In genomic region chr11:1548221-1549070, GRCh38 we compare ENCODE assay signal across 8 cellular contexts. TPM values are rescaled to one million over a fixed set of nuclear protein-coding genes. Genes with fewer than 3 reads are reported as not detected.
A peak's percentile ranks its signal among the peaks of the same experiment; 100 is the strongest.
DNase-seq lines count a peak whose midpoint lies in the region; TF ChIP-seq lines count a peak whose summit lies in the region.

No MANE protein-coding gene starts in this region.

- peaks cover 26% of the 10 kb centered on the region for H3K27me3 ChIP-seq in iPS-15b (ENCODE audit: control insufficient read depth, insufficient read depth, low read length)
- peaks cover 58% of the 10 kb centered on the region for H3K27me3 ChIP-seq in smooth muscle cell (ENCODE audit: low read depth)

- DNase-seq in AG09309 (ENCODE audit: low read depth): peak; percentile 7
- DNase-seq in M059J (ENCODE audit: low read depth): peak; percentile 74
- DNase-seq in astrocyte of the hippocampus (ENCODE audit: low read depth, low spot score): peak; percentile 73
- DNase-seq in smooth muscle cell (lab: John Stamatoyannopoulos, UW; ENCODE audit: unreplicated experiment): no peak
- DNase-seq in activated naive CD4-positive, alpha-beta T cell treated with Interleukin-2 at 50 U/mL for 16 hours: no peak
- no peak for DNase-seq in activated CD4-positive, alpha-beta T cell treated with anti-CD3 and anti-CD28 coated beads, Interleukin-2, amount 10 ng/mL, durations not matched to agents 7 days and 5 days
- no peak for DNase-seq in mesenteric fat pad (ENCODE audit: low spot score)

- H3K4me2 ChIP-seq in smooth muscle cell: peak overlapping the region; percentile 59

- no peaks in the 10 kb centered on the region for H3K9me3 Mint-ChIP-seq in activated CD4-positive, alpha-beta T cell treated with anti-CD3 and anti-CD28 coated beads, Interleukin-2, amount 10 ng/mL, durations not matched to agents 7 days and 5 days

- H3K4me1 ChIP-seq in iPS-15b (ENCODE audit: control insufficient read depth, insufficient read depth, low read length) (peaks cover 3% of the 10 kb centered on the region), smooth muscle cell (ENCODE audit: low read depth) (peaks cover 7% of the 10 kb centered on the region)

- H3K9me3 ChIP-seq in iPS-15b (ENCODE audit: control insufficient read depth, insufficient read depth, low read length): no peaks in the 10 kb centered on the region
- no peaks in the 10 kb centered on the region for H3K9me3 ChIP-seq in smooth muscle cell (replicated peaks; ENCODE audit: low read depth)

- no peak overlapping the region for H3K9ac ChIP-seq in iPS-15b (ENCODE audit: low read depth, low read length)
- H3K9ac ChIP-seq in smooth muscle cell (ENCODE audit: low read depth): no peak overlapping the region

- WGBS in smooth muscle cell (ENCODE audit: low lambda C conversion rate): 13% methylated on average over 20 of the region's 34 CpGs

- peaks cover 35% of the 10 kb centered on the region for H3K27me3 Mint-ChIP-seq in activated CD4-positive, alpha-beta T cell treated with anti-CD3 and anti-CD28 coated beads, Interleukin-2, amount 10 ng/mL, durations not matched to agents 7 days and 5 days

- H4K20me1 ChIP-seq in smooth muscle cell (ENCODE audit: low read depth): no peaks in the 10 kb centered on the region

- CTCF ChIA-PET in activated CD4-positive, alpha-beta T cell treated with anti-CD3 and anti-CD28 coated beads, Interleukin-2, amount 10 ng/mL, durations not matched to agents 7 days and 5 days (lab: Charles Lee): no interaction called here

- H3K79me2 ChIP-seq in smooth muscle cell (ENCODE audit: low read depth): no peaks in the 10 kb centered on the region

- peaks cover 4% of the 10 kb centered on the region for H3K4me1 Mint-ChIP-seq in activated CD4-positive, alpha-beta T cell treated with anti-CD3 and anti-CD28 coated beads, Interleukin-2, amount 10 ng/mL, durations not matched to agents 7 days and 5 days

- no peak overlapping the region for H3K27ac Mint-ChIP-seq in activated CD4-positive, alpha-beta T cell treated with anti-CD3 and anti-CD28 coated beads, Interleukin-2, amount 10 ng/mL, durations not matched to agents 7 days and 5 days

- POLR2A ChIA-PET in activated CD4-positive, alpha-beta T cell treated with anti-CD3 and anti-CD28 coated beads, Interleukin-2, amount 10 ng/mL, durations not matched to agents 7 days and 5 days (lab: Charles Lee): no interaction called here

- H3K27ac ChIP-seq in smooth muscle cell (ENCODE audit: low read depth): no peak overlapping the region

- no peaks in the 10 kb centered on the region for H3K36me3 Mint-ChIP-seq in activated CD4-positive, alpha-beta T cell treated with anti-CD3 and anti-CD28 coated beads, Interleukin-2, amount 10 ng/mL, durations not matched to agents 7 days and 5 days (ENCODE audit: low read depth)

- no peaks in the 10 kb centered on the region for H3F3A ChIP-seq in smooth muscle cell (ENCODE audit: low read depth)

- no peak overlapping the region for H2AFZ ChIP-seq in smooth muscle cell (ENCODE audit: low read depth)

- H3K36me3 ChIP-seq in iPS-15b (ENCODE audit: control insufficient read depth, insufficient read depth, low read length) (no peaks in the 10 kb centered on the region), smooth muscle cell (ENCODE audit: low read depth) (no peaks in the 10 kb centered on the region)

- H3K4me3 ChIP-seq in AG09309 (ENCODE audit: control insufficient read depth, low read depth, low read length) (peak overlapping the region; percentile 7), iPS-15b (ENCODE audit: low read depth, low read length) (peak overlapping the region; percentile 45), smooth muscle cell (peak overlapping the region; percentile 3)

- TF ChIP-seq CTCF in AG09309 (IDR thresholded peaks at IDR 0.05; ENCODE audit: control insufficient read depth, insufficient read depth, low read depth, low read length, missing control alignments): no peak
- no peak for TF ChIP-seq CTCF in smooth muscle cell (IDR thresholded peaks at IDR 0.05; ENCODE audit: borderline replicate concordance, insufficient read depth, poor library complexity, severe bottlenecking)

- H3K4me3 Mint-ChIP-seq in activated CD4-positive, alpha-beta T cell treated with anti-CD3 and anti-CD28 coated beads, Interleukin-2, amount 10 ng/mL, durations not matched to agents 7 days and 5 days: no peak overlapping the region

RNA-seq across cellular contexts. Expression of gene DUSP8, which starts 23.6 kb away (rescaled TPM):
- total RNA-seq in M059J (2014; rRNA removed; shearing (Covaris generic)): 1.2 and 3.5 TPM in 2 replicates
- total RNA-seq in smooth muscle cell (2.2 and 6.3 TPM in 2 replicates), mesenteric fat pad (14.8 TPM)
- polyA plus RNA-seq in smooth muscle cell: 5.0 and 8.2 TPM in 2 replicates
- under 1 TPM; 0.22 to 0.23 TPM for total RNA-seq in activated CD4-positive, alpha-beta T cell treated with anti-CD3 and anti-CD28 coated beads, Interleukin-2, amount 10 ng/mL, durations not matched to agents 7 days and 5 days

RNA-seq across cellular contexts. Expression of gene KRTAP5-1, which starts 36.6 kb away (rescaled TPM):
- not detected in 2 replicates for total RNA-seq in M059J (2014; rRNA removed; shearing (Covaris generic))
- total RNA-seq in smooth muscle cell (not detected in 2 replicates), mesenteric fat pad (not detected)
- 0.45 TPM in 1 of 2 replicates, not detected in the other for polyA plus RNA-seq in smooth muscle cell
- not detected for total RNA-seq in activated CD4-positive, alpha-beta T cell treated with anti-CD3 and anti-CD28 coated beads, Interleukin-2, amount 10 ng/mL, durations not matched to agents 7 days and 5 days

RNA-seq across cellular contexts. Expression of gene KRTAP5-2, which starts 49.6 kb away (rescaled TPM):
- total RNA-seq in M059J (2014; rRNA removed; shearing (Covaris generic)): not detected in 2 replicates
- not detected in 2 replicates for total RNA-seq in smooth muscle cell
- 0.14 TPM in 1 of 2 replicates, not detected in the other for polyA plus RNA-seq in smooth muscle cell
- not detected for total RNA-seq in activated CD4-positive, alpha-beta T cell treated with anti-CD3 and anti-CD28 coated beads, Interleukin-2, amount 10 ng/mL, durations not matched to agents 7 days and 5 days
- not detected for total RNA-seq in mesenteric fat pad

RNA-seq across cellular contexts. Expression of gene KRTAP5-3, which starts 59.8 kb away (rescaled TPM):
- total RNA-seq in M059J (2014; rRNA removed; shearing (Covaris generic)): not detected in 2 replicates
- not detected in 2 replicates for total RNA-seq in smooth muscle cell
- polyA plus RNA-seq in smooth muscle cell: not detected in 2 replicates
- total RNA-seq in activated CD4-positive, alpha-beta T cell treated with anti-CD3 and anti-CD28 coated beads, Interleukin-2, amount 10 ng/mL, durations not matched to agents 7 days and 5 days: not detected
- total RNA-seq in mesenteric fat pad: not detected

Comparison
In these comparisons a context has a peak if more than half of its experiments do, and no peak if none do; other contexts are left out.
1. DNase-seq: peak in AG09309 (single experiment), M059J (single experiment) and astrocyte of the hippocampus (single experiment); none in smooth muscle cell (single experiment), activated naive CD4-positive, alpha-beta T cell treated with Interleukin-2 at 50 U/mL for 16 hours (single experiment), activated CD4-positive, alpha-beta T cell treated with anti-CD3 and anti-CD28 coated beads, Interleukin-2, amount 10 ng/mL, durations not matched to agents 7 days and 5 days (single experiment) and mesenteric fat pad (single experiment).
2. Peak in every context shown above with its lines, with median percentiles within 50 percentile points of each other: H3K4me3 ChIP-seq.